In genomic region chr20:38222231-38222922, GRCh38 we compare ENCODE assay signal across 8 cellular contexts. TPM values are rescaled to one million over a fixed set of nuclear protein-coding genes. Genes with fewer than 3 reads are reported as not detected.
A peak's percentile ranks its signal among the peaks of the same experiment; 100 is the strongest.
DNase-seq lines count a peak whose midpoint lies in the region; ATAC-seq lines count a peak whose summit lies in the region.

No MANE protein-coding gene starts in this region.

- no peak overlapping the region for H3K4me3 Mint-ChIP-seq in T-helper 17 cell

- peaks cover 10% of the 10 kb centered on the region for H3K4me1 Mint-ChIP-seq in T-helper 17 cell

- peak; percentile 76 for DNase-seq in ELR (ENCODE audit: low read depth)
- peak; percentile 20 for DNase-seq in LoVo (ENCODE audit: low spot score)
- DNase-seq in T-helper 17 cell = peak; percentile 20 to 51 (median 24)
- peak; percentile 74 for DNase-seq in astrocyte of the hippocampus (ENCODE audit: low read depth, low spot score)
- DNase-seq in hypothalamus (lab: John Stamatoyannopoulos, UW) = peak in 31 of 51 donors; percentile 1 to 68 (median 23)
- DNase-seq in stimulated activated CD4-positive, alpha-beta T cell treated with anti-CD3 and anti-CD28 coated beads, Interleukin-15, amount 100 ng/mL, for 24 hours = peak; percentile 71

- H3K36me3 Mint-ChIP-seq in T-helper 17 cell (ENCODE audit: low read depth) = no peaks in the 10 kb centered on the region

- no peak overlapping the region for H3K27ac Mint-ChIP-seq in T-helper 17 cell

- no peaks in the 10 kb centered on the region for H3K9me3 ChIP-seq in T-helper 17 cell (ENCODE audit: control insufficient read depth, low read length, poor library complexity, severe bottlenecking)

- H3K27me3 Mint-ChIP-seq in T-helper 17 cell = peaks cover 30% of the 10 kb centered on the region

- peak; percentile 57 for ATAC-seq in T-helper 17 cell
- ATAC-seq in HG03175 (IDR thresholded peaks at IDR 0.05; ENCODE audit: unreplicated experiment) = no peak
- ATAC-seq in GM19395 (IDR thresholded peaks at IDR 0.05; ENCODE audit: unreplicated experiment) = no peak

RNA-seq across cellular contexts. Expression of gene KIAA1755, which starts 38.2 kb away (rescaled TPM):
- not detected for total RNA-seq in T-helper 17 cell

RNA-seq across cellular contexts. Expression of gene TGM2, which starts 57.3 kb away (rescaled TPM):
- under 1 TPM; 0.37 to 0.76 TPM for total RNA-seq in T-helper 17 cell

Comparison
In these comparisons a context has a peak if more than half of its experiments do, and no peak if none do; other contexts are left out.
1. DNase-seq: peak in every context shown above with its lines; median percentile 76 in ELR; 74 in astrocyte of the hippocampus; 71 in stimulated activated CD4-positive, alpha-beta T cell treated with anti-CD3 and anti-CD28 coated beads, Interleukin-15, amount 100 ng/mL, for 24 hours; 24 in T-helper 17 cell; 23 in hypothalamus; 20 in LoVo.